ENCODE assay signal across 21 cellular contexts in the genomic region with DNA sequence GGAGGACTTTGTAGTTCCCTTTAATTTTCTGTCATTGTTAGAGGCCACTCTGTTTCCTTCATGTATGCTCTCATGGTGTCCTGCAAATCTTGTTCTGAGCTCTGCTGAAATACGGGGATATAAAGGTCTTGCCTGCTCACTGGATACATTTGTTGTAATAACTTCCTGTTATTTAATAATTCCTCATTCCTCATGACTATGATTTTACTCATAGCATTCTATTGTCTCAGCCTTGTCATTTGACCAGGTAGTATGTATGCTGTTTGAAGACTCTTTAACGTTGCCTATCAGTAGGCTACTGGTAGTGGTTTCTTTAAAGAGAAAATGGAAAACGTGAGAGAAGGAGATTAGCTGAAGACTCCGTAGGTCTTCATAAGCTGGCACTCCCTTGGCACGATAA. TPM values are rescaled to one million over a fixed set of nuclear protein-coding genes. Genes with fewer than 3 reads are reported as not detected.
DNase-seq lines count a peak whose midpoint lies in the region; ATAC-seq and TF ChIP-seq lines count a peak whose summit lies in the region.
"Had no signal": no experiment of that assay in that cellular context is flagged by ENCODE, and none has a peak within 500 bp of the region (broad histone marks: within the 10 kb centered on the region; RNA-seq: fewer than 3 reads in every experiment).

No MANE protein-coding gene starts in this region.

- WGBS in right lobe of liver (ENCODE audit: insufficient coverage, low coverage, low lambda C conversion rate, missing lambda C conversion rate) = 73% methylated on average over 5 of the region's 5 CpGs

- intact Hi-C loops in right lobe of liver (cut with DNase I) = no loop called here

- no peaks in the 10 kb centered on the region for H3K36me3 ChIP-seq in right lobe of liver
- H3K36me3 ChIP-seq: prostate gland, suprapubic skin had no signal

- no peak overlapping the region for H3K4me3 ChIP-seq in right lobe of liver
- H3K4me3 ChIP-seq: prostate gland, suprapubic skin had no signal

- no peaks in the 10 kb centered on the region for H3K9me3 Mint-ChIP-seq in activated T-cell treated with anti-CD3 and anti-CD28 coated beads, Interleukin-2, amount 50 U/mL, for 72 hours
- H3K9me3 Mint-ChIP-seq in activated T-helper 17 cell treated with anti-CD3 and anti-CD28 coated beads, Interleukin-2, amount 50 U/mL, for 72 hours = no peaks in the 10 kb centered on the region
- H3K9me3 Mint-ChIP-seq: activated T-cell treated with anti-CD3 and anti-CD28 coated beads, Interleukin-2, amount 50 U/mL, for 24 hours; natural killer cell had no signal

- H3K27ac ChIP-seq in right lobe of liver = no peak overlapping the region
- H3K27ac ChIP-seq: suprapubic skin had no signal

- H3K27me3 ChIP-seq in right lobe of liver = no peaks in the 10 kb centered on the region
- H3K27me3 ChIP-seq: suprapubic skin had no signal

- H3K4me1 ChIP-seq in right lobe of liver = no peaks in the 10 kb centered on the region

- H3K4me1 Mint-ChIP-seq in activated T-cell treated with anti-CD3 and anti-CD28 coated beads, Interleukin-2, amount 50 U/mL, for 72 hours (ENCODE audit: low read depth) = peaks cover 44% of the 10 kb centered on the region
- peaks cover 36% of the 10 kb centered on the region for H3K4me1 Mint-ChIP-seq in activated T-helper 17 cell treated with anti-CD3 and anti-CD28 coated beads, Interleukin-2, amount 50 U/mL, for 72 hours

- TF ChIP-seq CTCF in right lobe of liver (IDR thresholded peaks at IDR 0.05) = no peak

- no peak overlapping the region for H3K4me3 Mint-ChIP-seq in activated T-cell treated with anti-CD3 and anti-CD28 coated beads, Interleukin-2, amount 50 U/mL, for 72 hours
- H3K4me3 Mint-ChIP-seq in activated T-helper 17 cell treated with anti-CD3 and anti-CD28 coated beads, Interleukin-2, amount 50 U/mL, for 72 hours = peak overlapping the region; percentile 39
- H3K4me3 Mint-ChIP-seq: activated T-cell treated with anti-CD3 and anti-CD28 coated beads, Interleukin-2, amount 50 U/mL, for 24 hours; natural killer cell had no signal

- no peaks in the 10 kb centered on the region for H3K27me3 Mint-ChIP-seq in activated T-cell treated with anti-CD3 and anti-CD28 coated beads, Interleukin-2, amount 50 U/mL, for 72 hours (ENCODE audit: low read depth)
- H3K27me3 Mint-ChIP-seq in activated T-helper 17 cell treated with anti-CD3 and anti-CD28 coated beads, Interleukin-2, amount 50 U/mL, for 72 hours = no peaks in the 10 kb centered on the region
- H3K27me3 Mint-ChIP-seq: activated T-cell treated with anti-CD3 and anti-CD28 coated beads, Interleukin-2, amount 50 U/mL, for 24 hours had no signal

- H3K9me3 ChIP-seq in right lobe of liver = no peaks in the 10 kb centered on the region
- H3K9me3 ChIP-seq: prostate gland, suprapubic skin had no signal

- peak overlapping the region; percentile 22 for H3K27ac Mint-ChIP-seq in activated T-cell treated with anti-CD3 and anti-CD28 coated beads, Interleukin-2, amount 50 U/mL, for 72 hours
- H3K27ac Mint-ChIP-seq in activated T-helper 17 cell treated with anti-CD3 and anti-CD28 coated beads, Interleukin-2, amount 50 U/mL, for 72 hours = peak overlapping the region; percentile 20
- H3K27ac Mint-ChIP-seq: activated naive CD4-positive, alpha-beta T cell treated with anti-CD3 and anti-CD28 coated beads, Interleukin-2, amount 50 U/mL, for 72 hours; activated T-cell treated with anti-CD3 and anti-CD28 coated beads, Interleukin-2, amount 50 U/mL, for 24 hours; natural killer cell had no signal

- no peak for ATAC-seq in activated T-cell treated with anti-CD3 and anti-CD28 coated beads, Interleukin-2, amount 50 U/mL, for 72 hours (replicated peaks in 1 of 2)
- no peak for ATAC-seq in activated T-helper 17 cell treated with anti-CD3 and anti-CD28 coated beads, Interleukin-2, amount 50 U/mL, for 72 hours (replicated peaks)
- ATAC-seq in esophagus mucosa (peak; percentile 78), right lobe of liver (no peak), HG03139 (IDR thresholded peaks at IDR 0.05; ENCODE audit: unreplicated experiment) (no peak)
- ATAC-seq: activated naive CD4-positive, alpha-beta T cell treated with anti-CD3 and anti-CD28 coated beads, Interleukin-2, amount 50 U/mL, for 72 hours; HepG2; natural killer cell had no signal

- DNase-seq in activated T-cell treated with anti-CD3 and anti-CD28 coated beads, Interleukin-2, amount 50 U/mL, for 72 hours = no peak
- no peak for DNase-seq in activated T-cell treated with anti-CD3 and anti-CD28 coated beads for 4 hours
- DNase-seq in right lobe of liver = no peak
- DNase-seq in foreskin melanocyte = no peak
- no peak for DNase-seq in NAMALWA (ENCODE audit: low spot score)
- DNase-seq: 8988T; activated CD4-positive, alpha-beta T cell treated with anti-CD3 and anti-CD28 coated beads, Interleukin-2, amount 50 U/mL, for 4 hours; activated T-cell treated with anti-CD3 and anti-CD28 coated beads, Interleukin-2, amount 50 U/mL, for 24 hours; DMS153; GOT3; head of caudate nucleus; mesendoderm; natural killer cell; NCI-H1930 had no signal

- H3K36me3 Mint-ChIP-seq in activated T-cell treated with anti-CD3 and anti-CD28 coated beads, Interleukin-2, amount 50 U/mL, for 72 hours (ENCODE audit: insufficient read depth in 2 of 2) = peaks cover 8% of the 10 kb centered on the region in 2 donors
- H3K36me3 Mint-ChIP-seq in activated T-helper 17 cell treated with anti-CD3 and anti-CD28 coated beads, Interleukin-2, amount 50 U/mL, for 72 hours (ENCODE audit: low read depth) = peaks cover 42% of the 10 kb centered on the region

- TF ChIP-seq POLR2A in right lobe of liver (IDR thresholded peaks at IDR 0.05) = no peak

RNA-seq across cellular contexts. Expression of a gene that starts 4.7 kb away (rescaled TPM):
- 10 to 100 TPM; 47.3 to 50.9 TPM for total RNA-seq in activated T-cell treated with anti-CD3 and anti-CD28 coated beads, Interleukin-2, amount 50 U/mL, for 72 hours
- 10 to 100 TPM; 76.1 to 97.9 TPM for total RNA-seq in activated T-helper 17 cell treated with anti-CD3 and anti-CD28 coated beads, Interleukin-2, amount 50 U/mL, for 72 hours
- total RNA-seq in esophagus mucosa (43.4 TPM), right lobe of liver (10 to 100 TPM in 4 of 6 experiments, 1 to 10 TPM in 2; 9.4 to 20.5 (median 13.1) TPM)
